ENCODE assay signal across 12 cellular contexts in genomic region chrX:118637997-118638396, GRCh38.
DNase-seq lines count a peak whose midpoint lies in the region; ATAC-seq and TF ChIP-seq lines count a peak whose summit lies in the region.
"Had no signal": no experiment of that assay in that cellular context is flagged by ENCODE, and none has a peak within 500 bp of the region (broad histone marks: within the 10 kb centered on the region; RNA-seq: fewer than 3 reads in every experiment).

No MANE protein-coding gene starts in this region.

- H3K27me3 ChIP-seq in RWPE2 (ENCODE audit: insufficient read depth, poor library complexity, severe bottlenecking): no peaks in the 10 kb centered on the region
- H3K27me3 ChIP-seq in foreskin keratinocyte: no peaks in the 10 kb centered on the region
- H3K27me3 ChIP-seq: right atrium auricular region had no signal

- H3K4me3 Mint-ChIP-seq in activated T-cell treated with anti-CD3 and anti-CD28 coated beads, Interleukin-2, amount 50 U/mL, for 24 hours: no peak overlapping the region
- H3K4me3 Mint-ChIP-seq in stimulated activated naive B cell treated with anti-CD40 and anti-IgM and Interleukin-4, amounts not matched to agents 10 μg/mL and 1 μg/mL and 100 μg/mL, for 72 hours: no peak overlapping the region
- no peak overlapping the region for H3K4me3 Mint-ChIP-seq in natural killer cell treated with Interleukin-12 subunit alpha and Interleukin-12 subunit beta and Interleukin-15 and Interleukin-18, amount 100 ng/mL, for 72 hours
- H3K4me3 Mint-ChIP-seq: mesothelial cell of epicardium had no signal

- peaks cover 4% of the 10 kb centered on the region for H3K4me1 Mint-ChIP-seq in activated T-cell treated with anti-CD3 and anti-CD28 coated beads, Interleukin-2, amount 50 U/mL, for 24 hours (ENCODE audit: low read depth)
- peaks cover 8 to 10% of the 10 kb centered on the region in 2 donors for H3K4me1 Mint-ChIP-seq in stimulated activated naive B cell treated with anti-CD40 and anti-IgM and Interleukin-4, amounts not matched to agents 10 μg/mL and 1 μg/mL and 100 μg/mL, for 72 hours
- H3K4me1 Mint-ChIP-seq in natural killer cell treated with Interleukin-12 subunit alpha and Interleukin-12 subunit beta and Interleukin-15 and Interleukin-18, amount 100 ng/mL, for 72 hours (ENCODE audit: low read depth in 2 of 2): peaks cover 0 to 1% of the 10 kb centered on the region in 2 donors
- H3K4me1 Mint-ChIP-seq: mesothelial cell of epicardium had no signal

- H3K27ac ChIP-seq in RWPE2 (ENCODE audit: poor library complexity, severe bottlenecking): no peak overlapping the region
- H3K27ac ChIP-seq in foreskin keratinocyte: no peak overlapping the region
- H3K27ac ChIP-seq: right atrium auricular region had no signal

- TF ChIP-seq CTCF in RWPE2 (IDR thresholded peaks at IDR 0.05; ENCODE audit: poor library complexity, severe bottlenecking) (peak; percentile 32), foreskin keratinocyte (conservative IDR thresholded peaks at IDR 0.05) (peak; percentile 53)

- H3K36me3 Mint-ChIP-seq in activated T-cell treated with anti-CD3 and anti-CD28 coated beads, Interleukin-2, amount 50 U/mL, for 24 hours (ENCODE audit: low read depth): peaks cover 65% of the 10 kb centered on the region
- H3K36me3 Mint-ChIP-seq in stimulated activated naive B cell treated with anti-CD40 and anti-IgM and Interleukin-4, amounts not matched to agents 10 μg/mL and 1 μg/mL and 100 μg/mL, for 72 hours: peaks cover 11 to 14% of the 10 kb centered on the region in 2 donors
- peaks cover 5% of the 10 kb centered on the region for H3K36me3 Mint-ChIP-seq in natural killer cell treated with Interleukin-12 subunit alpha and Interleukin-12 subunit beta and Interleukin-15 and Interleukin-18, amount 100 ng/mL, for 72 hours

- H3K27me3 Mint-ChIP-seq in activated T-cell treated with anti-CD3 and anti-CD28 coated beads, Interleukin-2, amount 50 U/mL, for 24 hours: peaks cover 12% of the 10 kb centered on the region
- H3K27me3 Mint-ChIP-seq in stimulated activated naive B cell treated with anti-CD40 and anti-IgM and Interleukin-4, amounts not matched to agents 10 μg/mL and 1 μg/mL and 100 μg/mL, for 72 hours: no peaks in the 10 kb centered on the region
- H3K27me3 Mint-ChIP-seq in natural killer cell treated with Interleukin-12 subunit alpha and Interleukin-12 subunit beta and Interleukin-15 and Interleukin-18, amount 100 ng/mL, for 72 hours: peaks cover 0 to 2% of the 10 kb centered on the region in 2 donors

- no peak overlapping the region for H3K4me3 ChIP-seq in RWPE2 (ENCODE audit: severe bottlenecking)
- H3K4me3 ChIP-seq: right atrium auricular region had no signal

- H3K9me3 Mint-ChIP-seq in activated T-cell treated with anti-CD3 and anti-CD28 coated beads, Interleukin-2, amount 50 U/mL, for 24 hours: no peaks in the 10 kb centered on the region
- H3K9me3 Mint-ChIP-seq in stimulated activated naive B cell treated with anti-CD40 and anti-IgM and Interleukin-4, amounts not matched to agents 10 μg/mL and 1 μg/mL and 100 μg/mL, for 72 hours: no peaks in the 10 kb centered on the region
- no peaks in the 10 kb centered on the region for H3K9me3 Mint-ChIP-seq in natural killer cell treated with Interleukin-12 subunit alpha and Interleukin-12 subunit beta and Interleukin-15 and Interleukin-18, amount 100 ng/mL, for 72 hours

- H3K4me1 ChIP-seq in RWPE2 (ENCODE audit: insufficient read depth, poor library complexity, severe bottlenecking): no peaks in the 10 kb centered on the region
- no peaks in the 10 kb centered on the region for H3K4me1 ChIP-seq in foreskin keratinocyte
- H3K4me1 ChIP-seq: right atrium auricular region had no signal

- DNase-seq in activated T-cell treated with anti-CD3 and anti-CD28 coated beads, Interleukin-2, amount 50 U/mL, for 24 hours: no peak
- no peak for DNase-seq in activated T-cell treated with anti-CD3 and anti-CD28 coated beads for 4 hours
- DNase-seq in RWPE2 (ENCODE audit: low spot score): no peak
- DNase-seq in foreskin keratinocyte: no peak
- no peak for DNase-seq in stimulated activated naive B cell treated with anti-CD40 and anti-IgM and Interleukin-4, amounts not matched to agents 10 μg/mL and 1 μg/mL and 100 μg/mL, for 72 hours
- no peak for DNase-seq in natural killer cell treated with Interleukin-12 subunit alpha and Interleukin-12 subunit beta and Interleukin-15 and Interleukin-18, amount 100 ng/mL, for 72 hours (ENCODE audit: low spot score)
- DNase-seq in NCI-H226: no peak
- DNase-seq: HCEC 1CT, T-helper 2 cell had no signal

- H3K9me3 ChIP-seq in RWPE2 (ENCODE audit: severe bottlenecking): no peaks in the 10 kb centered on the region
- H3K9me3 ChIP-seq: right atrium auricular region had no signal

- no peak for ATAC-seq in RWPE2 (ENCODE audit: low read depth)
- no peak for ATAC-seq in foreskin keratinocyte
- no peak for ATAC-seq in stimulated activated naive B cell treated with anti-CD40 and anti-IgM and Interleukin-4, amounts not matched to agents 10 μg/mL and 1 μg/mL and 100 μg/mL, for 72 hours (replicated peaks)
- ATAC-seq in natural killer cell treated with Interleukin-12 subunit alpha and Interleukin-12 subunit beta and Interleukin-15 and Interleukin-18, amount 100 ng/mL, for 72 hours: no peak
- no peak for ATAC-seq in GM19452 (IDR thresholded peaks at IDR 0.05; ENCODE audit: unreplicated experiment)

- no peaks in the 10 kb centered on the region for H3K36me3 ChIP-seq in RWPE2 (ENCODE audit: low read depth)
- H3K36me3 ChIP-seq: right atrium auricular region had no signal

- H3K27ac Mint-ChIP-seq in activated T-cell treated with anti-CD3 and anti-CD28 coated beads, Interleukin-2, amount 50 U/mL, for 24 hours: peak overlapping the region; percentile 1
- H3K27ac Mint-ChIP-seq in stimulated activated naive B cell treated with anti-CD40 and anti-IgM and Interleukin-4, amounts not matched to agents 10 μg/mL and 1 μg/mL and 100 μg/mL, for 72 hours: peak overlapping the region; percentile 22
- no peak overlapping the region for H3K27ac Mint-ChIP-seq in natural killer cell treated with Interleukin-12 subunit alpha and Interleukin-12 subunit beta and Interleukin-15 and Interleukin-18, amount 100 ng/mL, for 72 hours
- H3K27ac Mint-ChIP-seq: mesothelial cell of epicardium had no signal

Comparison
In these comparisons a context has a peak if more than half of its experiments do, and no peak if none do; other contexts are left out.
1. H3K27ac Mint-ChIP-seq: peak in activated T-cell treated with anti-CD3 and anti-CD28 coated beads, Interleukin-2, amount 50 U/mL, for 24 hours (single experiment) and stimulated activated naive B cell treated with anti-CD40 and anti-IgM and Interleukin-4, amounts not matched to agents 10 μg/mL and 1 μg/mL and 100 μg/mL, for 72 hours (single experiment); none in natural killer cell treated with Interleukin-12 subunit alpha and Interleukin-12 subunit beta and Interleukin-15 and Interleukin-18, amount 100 ng/mL, for 72 hours (0 of 2).